In the genomic region with DNA sequence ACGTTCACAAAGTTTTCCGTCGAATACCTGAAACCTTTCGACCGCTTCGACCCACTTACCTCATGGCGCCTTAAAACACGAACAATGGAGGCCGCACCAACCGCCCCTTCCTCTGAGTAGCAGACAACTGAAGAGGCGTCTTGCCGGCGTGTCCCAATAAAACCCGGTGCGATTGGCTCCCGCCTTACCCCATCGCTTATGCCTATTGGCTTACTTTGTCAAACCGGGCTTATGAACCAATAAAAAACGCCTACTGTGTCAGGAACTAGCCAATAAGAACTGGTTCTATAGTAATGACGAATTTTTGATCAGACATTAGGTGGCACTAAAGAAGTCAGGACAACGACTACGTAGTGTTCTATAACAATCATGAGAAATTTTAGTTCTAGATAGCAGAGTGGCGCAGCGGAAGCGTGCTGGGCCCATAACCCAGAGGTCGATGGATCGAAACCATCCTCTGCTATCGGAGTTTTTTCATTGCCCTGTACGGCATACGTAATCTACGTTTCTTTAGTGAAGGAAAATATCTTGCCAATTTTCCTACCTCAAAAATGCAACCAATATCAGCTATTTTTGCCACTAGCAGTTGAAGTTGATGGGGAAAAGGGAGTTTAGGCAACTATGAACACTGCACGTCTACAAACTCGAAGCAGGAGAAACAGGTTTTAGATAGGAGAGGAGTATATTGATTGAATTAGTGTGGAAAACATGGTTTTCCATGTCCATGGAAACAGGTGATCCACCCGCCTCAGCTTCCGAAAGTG, we compare ENCODE assay signal across 8 cellular contexts. TPM values are rescaled to one million over a fixed set of nuclear protein-coding genes. Genes with fewer than 3 reads are reported as not detected.
A peak's percentile ranks its signal among the peaks of the same experiment; 100 is the strongest.
DNase-seq lines count a peak whose midpoint lies in the region; ATAC-seq and TF ChIP-seq lines count a peak whose summit lies in the region.

A gene (minus strand): TSS at position 135 of the 764 bp plus-strand sequence. CDS start 71 bp downstream, at position 64.

- H3K4me3 Mint-ChIP-seq in CD8-positive, alpha-beta T cell = no peak within 1 kb of the TSS
- H3K4me3 Mint-ChIP-seq in activated CD4-positive, alpha-beta memory T cell treated with anti-CD3 and anti-CD28 coated beads, Interleukin-2, amount 10 ng/mL, durations not matched to agents 7 days and 5 days = no peak within 1 kb of the TSS

- peak within 1 kb of the TSS; percentile 67 for H3K27ac Mint-ChIP-seq in CD8-positive, alpha-beta T cell
- no peak within 1 kb of the TSS for H3K27ac Mint-ChIP-seq in activated CD4-positive, alpha-beta memory T cell treated with anti-CD3 and anti-CD28 coated beads, Interleukin-2, amount 10 ng/mL, durations not matched to agents 7 days and 5 days

- peaks cover 22% of the 10 kb centered on the region for H3K4me1 ChIP-seq in CD8-positive, alpha-beta T cell (ENCODE audit: insufficient read depth, low read length)
- peaks cover 31% of the 10 kb centered on the region for H3K4me1 ChIP-seq in lower lobe of right lung

- peak; percentile 89 to 98 (median 97) for DNase-seq in CD8-positive, alpha-beta T cell
- DNase-seq in HK-2 (ENCODE audit: unreplicated experiment) = peak; percentile 96
- DNase-seq in NCI-H82 treated with DMSO at 0.1 percent for 48 hours (lab: John Stamatoyannopoulos, UW; ENCODE audit: unreplicated experiment) = peak; percentile 100
- peak; percentile 98 for DNase-seq in activated CD4-positive, alpha-beta memory T cell treated with anti-CD3 and anti-CD28 coated beads, Interleukin-2, amount 10 ng/mL, durations not matched to agents 7 days and 5 days
- DNase-seq in effector CD4-positive, alpha-beta T cell = peak; percentile 97
- DNase-seq in lower lobe of right lung = peak; percentile 96
- peak; percentile 88 to 97 (median 95) for DNase-seq in stimulated activated CD4-positive, alpha-beta T cell treated with anti-CD3 and anti-CD28 coated beads, TNF-alpha, amount 100 ng/mL, for 24 hours (ENCODE audit: low read depth in 3 of 3)

- H3K27me3 ChIP-seq in CD8-positive, alpha-beta T cell (ENCODE audit: insufficient read depth, low read length) = no peaks in the 10 kb centered on the region
- no peaks in the 10 kb centered on the region for H3K27me3 ChIP-seq in lower lobe of right lung (ENCODE audit: low read depth)

- intact Hi-C loops in CD8-positive, alpha-beta T cell (cut with DNase I, micrococcal nuclease) = loop anchor here (1.0 to 5.0 kb wide), 10 partner anchors 13 to 550 kb away; a partner anchor contains a TSS
- intact Hi-C loops in lower lobe of right lung (cut with DNase I) = no loop called here

- POLR2A ChIA-PET in CD8-positive, alpha-beta T cell (lab: Charles Lee) = interaction anchor here (1.0 to 1.9 kb wide), 5 partner anchors 11 to 307 kb away, joined by 3 to 9 read pairs (median 6); a partner anchor contains a TSS
- POLR2A ChIA-PET in activated CD4-positive, alpha-beta memory T cell treated with anti-CD3 and anti-CD28 coated beads, Interleukin-2, amount 10 ng/mL, durations not matched to agents 7 days and 5 days (lab: Charles Lee) = interaction anchor here (0.8 to 3.6 kb wide), 12 partner anchors 10 to 320 kb away, joined by 3 to 16 read pairs (median 4); a partner anchor contains a TSS

- H3K27me3 Mint-ChIP-seq in CD8-positive, alpha-beta T cell (ENCODE audit: low read depth) = peaks cover under 1% of the 10 kb centered on the region
- no peaks in the 10 kb centered on the region for H3K27me3 Mint-ChIP-seq in activated CD4-positive, alpha-beta memory T cell treated with anti-CD3 and anti-CD28 coated beads, Interleukin-2, amount 10 ng/mL, durations not matched to agents 7 days and 5 days

- H3K36me3 Mint-ChIP-seq in CD8-positive, alpha-beta T cell = peaks cover 39% of the 10 kb centered on the region
- H3K36me3 Mint-ChIP-seq in activated CD4-positive, alpha-beta memory T cell treated with anti-CD3 and anti-CD28 coated beads, Interleukin-2, amount 10 ng/mL, durations not matched to agents 7 days and 5 days (ENCODE audit: low read depth) = peaks cover 43% of the 10 kb centered on the region

- ATAC-seq in CD8-positive, alpha-beta T cell = peak; percentile 87
- ATAC-seq in GM19452 (IDR thresholded peaks at IDR 0.05; ENCODE audit: unreplicated experiment) = peak; percentile 88
- ATAC-seq in lower lobe of right lung = peak; percentile 96 to 97

- H3K36me3 ChIP-seq in CD8-positive, alpha-beta T cell (ENCODE audit: insufficient read depth, low read length) = peaks cover 27% of the 10 kb centered on the region
- peaks cover 38% of the 10 kb centered on the region for H3K36me3 ChIP-seq in lower lobe of right lung

- peak within 1 kb of the TSS; percentile 81 for H3K4me3 ChIP-seq in CD8-positive, alpha-beta T cell (ENCODE audit: low read depth, low read length)
- H3K4me3 ChIP-seq in lower lobe of right lung = peak within 1 kb of the TSS; percentile 93

- peaks cover 20% of the 10 kb centered on the region for H3K4me1 Mint-ChIP-seq in CD8-positive, alpha-beta T cell (ENCODE audit: low read depth)
- H3K4me1 Mint-ChIP-seq in activated CD4-positive, alpha-beta memory T cell treated with anti-CD3 and anti-CD28 coated beads, Interleukin-2, amount 10 ng/mL, durations not matched to agents 7 days and 5 days = peaks cover 40% of the 10 kb centered on the region

- no peaks in the 10 kb centered on the region for H3K9me3 Mint-ChIP-seq in CD8-positive, alpha-beta T cell
- H3K9me3 Mint-ChIP-seq in activated CD4-positive, alpha-beta memory T cell treated with anti-CD3 and anti-CD28 coated beads, Interleukin-2, amount 10 ng/mL, durations not matched to agents 7 days and 5 days = no peaks in the 10 kb centered on the region

- CTCF ChIA-PET in CD8-positive, alpha-beta T cell (lab: Charles Lee) = interaction anchor here (0.6 to 2.6 kb wide), 6 partner anchors 9 to 295 kb away, joined by 3 to 12 read pairs (median 4); no protein-coding TSS in a partner anchor
- CTCF ChIA-PET in activated CD4-positive, alpha-beta memory T cell treated with anti-CD3 and anti-CD28 coated beads, Interleukin-2, amount 10 ng/mL, durations not matched to agents 7 days and 5 days (lab: Charles Lee) = interaction anchor here (0.7 to 2.0 kb wide), 6 partner anchors 9 to 160 kb away, joined by 3 to 11 read pairs (median 6); a partner anchor contains a TSS

- H3K27ac ChIP-seq in CD8-positive, alpha-beta T cell (ENCODE audit: low read depth, low read length) = peak within 1 kb of the TSS; percentile 89
- peak within 1 kb of the TSS; percentile 88 for H3K27ac ChIP-seq in lower lobe of right lung

- H3K9me3 ChIP-seq in CD8-positive, alpha-beta T cell (ENCODE audit: low read length) = no peaks in the 10 kb centered on the region
- no peaks in the 10 kb centered on the region for H3K9me3 ChIP-seq in lower lobe of right lung

- no peak for TF ChIP-seq CTCF in CD8-positive, alpha-beta T cell (IDR thresholded peaks at IDR 0.05)
- TF ChIP-seq CTCF in lower lobe of right lung (IDR thresholded peaks at IDR 0.05) = peak; percentile 37

RNA-seq across cellular contexts. Expression of the gene that starts here (rescaled TPM):
- 100 to 1,000 TPM; 150 to 156 TPM for total RNA-seq in CD8-positive, alpha-beta T cell
- total RNA-seq in activated CD4-positive, alpha-beta memory T cell treated with anti-CD3 and anti-CD28 coated beads, Interleukin-2, amount 10 ng/mL, durations not matched to agents 7 days and 5 days = 100 to 1,000 TPM; 166 to 169 TPM
- total RNA-seq in lower lobe of right lung = 83.2 TPM

Comparison
In these comparisons a context has a peak if more than half of its experiments do, and no peak if none do; other contexts are left out.
1. Peak in every context shown above with its lines: DNase-seq, ATAC-seq, H3K4me3 ChIP-seq and H3K27ac ChIP-seq.